In genomic region chr2:28665041-28665704, GRCh38 we compare ENCODE assay signal across 10 cellular contexts.
DNase-seq lines count a peak whose midpoint lies in the region; ATAC-seq and TF ChIP-seq lines count a peak whose summit lies in the region.
"Had no signal": no experiment of that assay in that cellular context is flagged by ENCODE, and none has a peak within 500 bp of the region (broad histone marks: within the 10 kb centered on the region; RNA-seq: fewer than 3 reads in every experiment).

No MANE protein-coding gene starts in this region.

- peak overlapping the region; percentile 44 to 63 (median 57) for H3K27ac ChIP-seq in body of pancreas

- H3K4me3 ChIP-seq in MG63 (no peak overlapping the region), body of pancreas (no peak overlapping the region)

- H3K27me3 ChIP-seq in MG63 = no peaks in the 10 kb centered on the region
- no peaks in the 10 kb centered on the region for H3K27me3 ChIP-seq in body of pancreas

- intact Hi-C loops in body of pancreas (cut with DNase I) = no loop called here

- TF ChIP-seq POLR2A in body of pancreas (IDR thresholded peaks at IDR 0.05) = peak in 1 of 3 donors; percentile 25

- WGBS in body of pancreas, 2 donors = 31 to 33% methylated on average over 8 of the region's 8 CpGs

- peak; percentile 96 for DNase-seq in MG63
- DNase-seq in body of pancreas = peak; percentile 73 to 90 (median 87)
- DNase-seq in left kidney (ENCODE audit: low read depth, low spot score) = peak; percentile 84
- DNase-seq in stromal cell of bone marrow (ENCODE audit: low read depth) = peak; percentile 86
- no peak for DNase-seq in SW480 (ENCODE audit: low spot score)
- DNase-seq: activated T-cell treated with anti-CD3 and anti-CD28 coated beads, Interleukin-2, amount 50 U/mL, for 24 hours; NCI-H2029 treated with DMSO at 0.1 percent for 48 hours had no signal

- H3K4me1 ChIP-seq in body of pancreas = peaks cover 45% of the 10 kb centered on the region

- TF ChIP-seq CTCF in body of pancreas (IDR thresholded peaks at IDR 0.05) = no peak

- H3K36me3 ChIP-seq in MG63 (no peaks in the 10 kb centered on the region), body of pancreas (replicated peaks in 1 of 2; ENCODE audit: insufficient read depth in 1 of 2, low read depth in 2 of 2) (no peaks in the 10 kb centered on the region)

- ATAC-seq in body of pancreas (peak; percentile 60), GM21529 (IDR thresholded peaks at IDR 0.05; ENCODE audit: unreplicated experiment) (no peak), GM21526 (IDR thresholded peaks at IDR 0.05; ENCODE audit: low FRiP score, unreplicated experiment) (no peak), GM18909 (IDR thresholded peaks at IDR 0.05; ENCODE audit: poor library complexity, unreplicated experiment) (no peak)

- no peaks in the 10 kb centered on the region for H3K9me3 ChIP-seq in MG63
- no peaks in the 10 kb centered on the region for H3K9me3 ChIP-seq in body of pancreas
